ENCODE assay signal across 1 cellular context in genomic region chr12:49060237-49061156, GRCh38.
A peak's percentile ranks its signal among the peaks of the same experiment; 100 is the strongest.
TF ChIP-seq lines count a peak whose summit lies in the region.

TSS of gene KMT2D (minus strand) at chr12:49060794. CDS start at chr12:49055324, 5,470 bp downstream.

TF ChIP-seq in K562, 482 proteins besides CTCF, POLR2A, EP300 and RAD21 (continued from another document and continues in another):
- peak; percentile 83 for TF ChIP-seq GABPA (tag; conservative IDR thresholded peaks at IDR 0.05; ENCODE audit: low read depth)
- no peak for TF ChIP-seq ZNF695 (CRISPR knock-in tag; IDR thresholded peaks at IDR 0.05)
- TF ChIP-seq, protein P1, sequence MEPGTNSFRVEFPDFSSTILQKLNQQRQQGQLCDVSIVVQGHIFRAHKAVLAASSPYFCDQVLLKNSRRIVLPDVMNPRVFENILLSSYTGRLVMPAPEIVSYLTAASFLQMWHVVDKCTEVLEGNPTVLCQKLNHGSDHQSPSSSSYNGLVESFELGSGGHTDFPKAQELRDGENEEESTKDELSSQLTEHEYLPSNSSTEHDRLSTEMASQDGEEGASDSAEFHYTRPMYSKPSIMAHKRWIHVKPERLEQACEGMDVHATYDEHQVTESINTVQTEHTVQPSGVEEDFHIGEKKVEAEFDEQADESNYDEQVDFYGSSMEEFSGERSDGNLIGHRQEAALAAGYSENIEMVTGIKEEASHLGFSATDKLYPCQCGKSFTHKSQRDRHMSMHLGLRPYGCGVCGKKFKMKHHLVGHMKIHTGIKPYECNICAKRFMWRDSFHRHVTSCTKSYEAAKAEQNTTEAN (CRISPR knock-in tag; IDR thresholded peaks at IDR 0.05), result peak; percentile 76; the same call in 1 of the 2 replicates
- no peak for TF ChIP-seq STAT5B (CRISPR knock-in tag; IDR thresholded peaks at IDR 0.05)
- no peak for TF ChIP-seq NCOA4 (IDR thresholded peaks at IDR 0.05; ENCODE audit: partially characterized antibody)
- TF ChIP-seq SNRNP70 (optimal IDR thresholded peaks at IDR 0.05; ENCODE audit: low read depth, low read length), result no peak
- peak; percentile 53; the same call in 1 of the 2 replicates for TF ChIP-seq KLF13 (tag; IDR thresholded peaks at IDR 0.05; ENCODE audit: borderline replicate concordance, low read depth)
- TF ChIP-seq NR4A1 (CRISPR knock-in tag; IDR thresholded peaks at IDR 0.05), result no peak
- TF ChIP-seq NR4A1 (tag; IDR thresholded peaks at IDR 0.05), result peak; percentile 80; the same call in 1 of the 2 replicates
- no peak; the same call in 1 of the 2 replicates for TF ChIP-seq ZHX1 (conservative IDR thresholded peaks at IDR 0.05; ENCODE audit: low read length)
- no peak for TF ChIP-seq SMAD2 (IDR thresholded peaks at IDR 0.05; ENCODE audit: low read depth, low read length)
- no peak for TF ChIP-seq GABPB2 (CRISPR knock-in tag; conservative IDR thresholded peaks at IDR 0.05)
- TF ChIP-seq, protein P2, sequence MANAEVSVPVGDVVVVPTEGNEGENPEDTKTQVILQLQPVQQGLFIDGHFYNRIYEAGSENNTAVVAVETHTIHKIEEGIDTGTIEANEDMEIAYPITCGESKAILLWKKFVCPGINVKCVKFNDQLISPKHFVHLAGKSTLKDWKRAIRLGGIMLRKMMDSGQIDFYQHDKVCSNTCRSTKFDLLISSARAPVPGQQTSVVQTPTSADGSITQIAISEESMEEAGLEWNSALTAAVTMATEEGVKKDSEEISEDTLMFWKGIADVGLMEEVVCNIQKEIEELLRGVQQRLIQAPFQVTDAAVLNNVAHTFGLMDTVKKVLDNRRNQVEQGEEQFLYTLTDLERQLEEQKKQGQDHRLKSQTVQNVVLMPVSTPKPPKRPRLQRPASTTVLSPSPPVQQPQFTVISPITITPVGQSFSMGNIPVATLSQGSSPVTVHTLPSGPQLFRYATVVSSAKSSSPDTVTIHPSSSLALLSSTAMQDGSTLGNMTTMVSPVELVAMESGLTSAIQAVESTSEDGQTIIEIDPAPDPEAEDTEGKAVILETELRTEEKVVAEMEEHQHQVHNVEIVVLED (CRISPR knock-in tag; IDR thresholded peaks at IDR 0.05), result peak; percentile 92
- no peak for TF ChIP-seq FOXJ3 (CRISPR knock-in tag; IDR thresholded peaks at IDR 0.05)
- TF ChIP-seq RBBP5 (IDR thresholded peaks at IDR 0.05; ENCODE audit: borderline replicate concordance, insufficient read depth, low read length, poor library complexity, severe bottlenecking), result peak; percentile 88
- no peak for TF ChIP-seq DDX20 (tag; IDR thresholded peaks at IDR 0.05; ENCODE audit: low read depth)
- TF ChIP-seq SAP30 (IDR thresholded peaks at IDR 0.05; ENCODE audit: borderline replicate concordance, insufficient read depth, low read depth, low read length, poor library complexity, severe bottlenecking), result no peak
- no peak for TF ChIP-seq MED1 (CRISPR knock-in tag; IDR thresholded peaks at IDR 0.05; ENCODE audit: borderline replicate concordance)
- peak; percentile 97 for TF ChIP-seq GATAD2A (IDR thresholded peaks at IDR 0.05)
- TF ChIP-seq ZNF24 (IDR thresholded peaks at IDR 0.05), result no peak
- TF ChIP-seq, protein P3, sequence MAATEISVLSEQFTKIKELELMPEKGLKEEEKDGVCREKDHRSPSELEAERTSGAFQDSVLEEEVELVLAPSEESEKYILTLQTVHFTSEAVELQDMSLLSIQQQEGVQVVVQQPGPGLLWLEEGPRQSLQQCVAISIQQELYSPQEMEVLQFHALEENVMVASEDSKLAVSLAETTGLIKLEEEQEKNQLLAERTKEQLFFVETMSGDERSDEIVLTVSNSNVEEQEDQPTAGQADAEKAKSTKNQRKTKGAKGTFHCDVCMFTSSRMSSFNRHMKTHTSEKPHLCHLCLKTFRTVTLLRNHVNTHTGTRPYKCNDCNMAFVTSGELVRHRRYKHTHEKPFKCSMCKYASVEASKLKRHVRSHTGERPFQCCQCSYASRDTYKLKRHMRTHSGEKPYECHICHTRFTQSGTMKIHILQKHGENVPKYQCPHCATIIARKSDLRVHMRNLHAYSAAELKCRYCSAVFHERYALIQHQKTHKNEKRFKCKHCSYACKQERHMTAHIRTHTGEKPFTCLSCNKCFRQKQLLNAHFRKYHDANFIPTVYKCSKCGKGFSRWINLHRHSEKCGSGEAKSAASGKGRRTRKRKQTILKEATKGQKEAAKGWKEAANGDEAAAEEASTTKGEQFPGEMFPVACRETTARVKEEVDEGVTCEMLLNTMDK (IDR thresholded peaks at IDR 0.05; ENCODE audit: borderline replicate concordance, insufficient read depth, low read depth, low read length, poor library complexity, severe bottlenecking), result no peak
- TF ChIP-seq, protein P4, sequence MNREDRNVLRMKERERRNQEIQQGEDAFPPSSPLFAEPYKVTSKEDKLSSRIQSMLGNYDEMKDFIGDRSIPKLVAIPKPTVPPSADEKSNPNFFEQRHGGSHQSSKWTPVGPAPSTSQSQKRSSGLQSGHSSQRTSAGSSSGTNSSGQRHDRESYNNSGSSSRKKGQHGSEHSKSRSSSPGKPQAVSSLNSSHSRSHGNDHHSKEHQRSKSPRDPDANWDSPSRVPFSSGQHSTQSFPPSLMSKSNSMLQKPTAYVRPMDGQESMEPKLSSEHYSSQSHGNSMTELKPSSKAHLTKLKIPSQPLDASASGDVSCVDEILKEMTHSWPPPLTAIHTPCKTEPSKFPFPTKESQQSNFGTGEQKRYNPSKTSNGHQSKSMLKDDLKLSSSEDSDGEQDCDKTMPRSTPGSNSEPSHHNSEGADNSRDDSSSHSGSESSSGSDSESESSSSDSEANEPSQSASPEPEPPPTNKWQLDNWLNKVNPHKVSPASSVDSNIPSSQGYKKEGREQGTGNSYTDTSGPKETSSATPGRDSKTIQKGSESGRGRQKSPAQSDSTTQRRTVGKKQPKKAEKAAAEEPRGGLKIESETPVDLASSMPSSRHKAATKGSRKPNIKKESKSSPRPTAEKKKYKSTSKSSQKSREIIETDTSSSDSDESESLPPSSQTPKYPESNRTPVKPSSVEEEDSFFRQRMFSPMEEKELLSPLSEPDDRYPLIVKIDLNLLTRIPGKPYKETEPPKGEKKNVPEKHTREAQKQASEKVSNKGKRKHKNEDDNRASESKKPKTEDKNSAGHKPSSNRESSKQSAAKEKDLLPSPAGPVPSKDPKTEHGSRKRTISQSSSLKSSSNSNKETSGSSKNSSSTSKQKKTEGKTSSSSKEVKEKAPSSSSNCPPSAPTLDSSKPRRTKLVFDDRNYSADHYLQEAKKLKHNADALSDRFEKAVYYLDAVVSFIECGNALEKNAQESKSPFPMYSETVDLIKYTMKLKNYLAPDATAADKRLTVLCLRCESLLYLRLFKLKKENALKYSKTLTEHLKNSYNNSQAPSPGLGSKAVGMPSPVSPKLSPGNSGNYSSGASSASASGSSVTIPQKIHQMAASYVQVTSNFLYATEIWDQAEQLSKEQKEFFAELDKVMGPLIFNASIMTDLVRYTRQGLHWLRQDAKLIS (CRISPR knock-in tag; IDR thresholded peaks at IDR 0.05), result peak; percentile 70
- TF ChIP-seq BCOR (IDR thresholded peaks at IDR 0.05), result peak; percentile 87
- TF ChIP-seq HNRNPH1 (optimal IDR thresholded peaks at IDR 0.05; ENCODE audit: low read depth, low read length), result no peak
- peak; percentile 72 for TF ChIP-seq DPF2 (IDR thresholded peaks at IDR 0.05)
- no peak for TF ChIP-seq ILK (tag; IDR thresholded peaks at IDR 0.05; ENCODE audit: borderline replicate concordance, low read depth)
- TF ChIP-seq CREB1 (IDR thresholded peaks at IDR 0.05), result peak; percentile 90
- peak; percentile 92 for TF ChIP-seq CREB1 (CRISPR knock-in tag; IDR thresholded peaks at IDR 0.05)
- peak; percentile 94 for TF ChIP-seq C11orf30 (IDR thresholded peaks at IDR 0.05; ENCODE audit: low read depth)
- TF ChIP-seq ZEB2 (IDR thresholded peaks at IDR 0.05), result 0 out of 2 replicates have a peak, but pooled peaks have one; percentile 37
- no peak for TF ChIP-seq ZBTB17 (CRISPR knock-in tag; IDR thresholded peaks at IDR 0.05)
- no peak for TF ChIP-seq TAF15 (IDR thresholded peaks at IDR 0.05; ENCODE audit: low read depth, low read length)
- no peak for TF ChIP-seq ZNF696 (CRISPR knock-in tag; conservative IDR thresholded peaks at IDR 0.05)
- no peak for TF ChIP-seq ZNF707 (CRISPR knock-in tag; conservative IDR thresholded peaks at IDR 0.05)
- TF ChIP-seq L3MBTL2 (IDR thresholded peaks at IDR 0.05), result peak; percentile 73
- TF ChIP-seq NFE2L1 (tag; IDR thresholded peaks at IDR 0.05; ENCODE audit: borderline replicate concordance, low read depth), result 0 out of 2 replicates have a peak, but pooled peaks have one; percentile 45
- TF ChIP-seq ZNF436 (CRISPR knock-in tag; IDR thresholded peaks at IDR 0.05), result no peak
- TF ChIP-seq ZNF780A (CRISPR knock-in tag; IDR thresholded peaks at IDR 0.05), result no peak
- TF ChIP-seq HLTF (IDR thresholded peaks at IDR 0.05), result peak; percentile 79; the same call in 1 of the 2 replicates
- TF ChIP-seq UBTF (IDR thresholded peaks at IDR 0.05; ENCODE audit: borderline replicate concordance in 1 of 2, low read depth in 2 of 2, low read length in 2 of 2), result peak in 1 of 2 experiments; percentile 28; a peak in 1 of 4 replicates
- TF ChIP-seq HDGF (IDR thresholded peaks at IDR 0.05), result no peak
- no peak for TF ChIP-seq ZNF282 (CRISPR knock-in tag; IDR thresholded peaks at IDR 0.05)
- no peak for TF ChIP-seq ZBTB1 (CRISPR knock-in tag; IDR thresholded peaks at IDR 0.05; ENCODE audit: borderline replicate concordance, low read depth)
- 0 out of 2 replicates have a peak, but pooled peaks have one; percentile 52 for TF ChIP-seq ZNF175 (CRISPR knock-in tag; IDR thresholded peaks at IDR 0.05; ENCODE audit: low read depth)
- TF ChIP-seq MYBL2 (IDR thresholded peaks at IDR 0.05; ENCODE audit: low read depth), result no peak
- no peak for TF ChIP-seq MYBL2 (CRISPR knock-in tag; IDR thresholded peaks at IDR 0.05; ENCODE audit: borderline replicate concordance)
- TF ChIP-seq JUN (IDR thresholded peaks at IDR 0.05; ENCODE audit: borderline replicate concordance, low read depth, low read length), result peak; percentile 66; the same call in 1 of the 2 replicates
- no peak for TF ChIP-seq JUN (CRISPR knock-in tag; IDR thresholded peaks at IDR 0.05; ENCODE audit: borderline replicate concordance)
- TF ChIP-seq MCM3 (IDR thresholded peaks at IDR 0.05), result no peak
- TF ChIP-seq, protein P5, sequence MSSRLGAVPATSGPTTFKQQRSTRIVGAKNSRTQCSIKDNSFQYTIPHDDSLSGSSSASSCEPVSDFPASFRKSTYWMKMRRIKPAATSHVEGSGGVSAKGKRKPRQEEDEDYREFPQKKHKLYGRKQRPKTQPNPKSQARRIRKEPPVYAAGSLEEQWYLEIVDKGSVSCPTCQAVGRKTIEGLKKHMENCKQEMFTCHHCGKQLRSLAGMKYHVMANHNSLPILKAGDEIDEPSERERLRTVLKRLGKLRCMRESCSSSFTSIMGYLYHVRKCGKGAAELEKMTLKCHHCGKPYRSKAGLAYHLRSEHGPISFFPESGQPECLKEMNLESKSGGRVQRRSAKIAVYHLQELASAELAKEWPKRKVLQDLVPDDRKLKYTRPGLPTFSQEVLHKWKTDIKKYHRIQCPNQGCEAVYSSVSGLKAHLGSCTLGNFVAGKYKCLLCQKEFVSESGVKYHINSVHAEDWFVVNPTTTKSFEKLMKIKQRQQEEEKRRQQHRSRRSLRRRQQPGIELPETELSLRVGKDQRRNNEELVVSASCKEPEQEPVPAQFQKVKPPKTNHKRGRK (tag; IDR thresholded peaks at IDR 0.05), result no peak
- peak; percentile 91; the same call in 1 of the 2 replicates for TF ChIP-seq ZNF395 (CRISPR knock-in tag; IDR thresholded peaks at IDR 0.05)
- TF ChIP-seq USF1 (CRISPR knock-in tag; IDR thresholded peaks at IDR 0.05), result peak; percentile 80
